Comparison of ENCODE assay signal across 14 cellular contexts in genomic region chr4:1019320-1019719, GRCh38. TPM values are rescaled to one million over a fixed set of nuclear protein-coding genes. Genes with fewer than 3 reads are reported as not detected.
"Had no signal": no experiment of that assay in that cellular context is flagged by ENCODE, and none has a peak within 500 bp of the region (broad histone marks: within the 10 kb centered on the region; RNA-seq: fewer than 3 reads in every experiment).

No MANE protein-coding gene starts in this region.

- H3K27ac Mint-ChIP-seq: activated naive CD8-positive, alpha-beta T cell treated with anti-CD3 and anti-CD28 coated beads, Interleukin-2, amount 10 ng/mL, durations not matched to agents 7 days and 5 days; dendritic cell treated with granulocyte-macrophage colony-stimulating factor and Interleukin-4, amounts not matched to agents 40 ng/mL and 50 ng/mL, for 4 days; natural killer cell treated with Interleukin-12 subunit alpha and Interleukin-12 subunit beta and Interleukin-15 and Interleukin-18, amount 100 ng/mL, for 72 hours had no signal

- ATAC-seq: foreskin keratinocyte; natural killer cell treated with Interleukin-12 subunit alpha and Interleukin-12 subunit beta and Interleukin-15 and Interleukin-18, amount 100 ng/mL, for 72 hours; pancreas had no signal

- H3K27ac ChIP-seq: foreskin keratinocyte, left ventricle myocardium inferior, pancreas, stomach, testis, upper lobe of left lung had no signal

- H3K4me3 ChIP-seq: left ventricle myocardium inferior, pancreas, stomach, testis, upper lobe of left lung had no signal

- H3K9me3 ChIP-seq: left ventricle myocardium inferior, pancreas, stomach, testis, upper lobe of left lung had no signal

- H3K9me3 Mint-ChIP-seq: activated naive CD8-positive, alpha-beta T cell treated with anti-CD3 and anti-CD28 coated beads, Interleukin-2, amount 10 ng/mL, durations not matched to agents 7 days and 5 days; dendritic cell treated with granulocyte-macrophage colony-stimulating factor and Interleukin-4, amounts not matched to agents 40 ng/mL and 50 ng/mL, for 4 days; natural killer cell treated with Interleukin-12 subunit alpha and Interleukin-12 subunit beta and Interleukin-15 and Interleukin-18, amount 100 ng/mL, for 72 hours had no signal

- H3K4me1 ChIP-seq: foreskin keratinocyte, left ventricle myocardium inferior, pancreas, testis, upper lobe of left lung had no signal

- H3K27me3 Mint-ChIP-seq: activated naive CD8-positive, alpha-beta T cell treated with anti-CD3 and anti-CD28 coated beads, Interleukin-2, amount 10 ng/mL, durations not matched to agents 7 days and 5 days; dendritic cell treated with granulocyte-macrophage colony-stimulating factor and Interleukin-4, amounts not matched to agents 40 ng/mL and 50 ng/mL, for 4 days; natural killer cell treated with Interleukin-12 subunit alpha and Interleukin-12 subunit beta and Interleukin-15 and Interleukin-18, amount 100 ng/mL, for 72 hours had no signal

- H3K36me3 Mint-ChIP-seq: activated naive CD8-positive, alpha-beta T cell treated with anti-CD3 and anti-CD28 coated beads, Interleukin-2, amount 10 ng/mL, durations not matched to agents 7 days and 5 days; natural killer cell treated with Interleukin-12 subunit alpha and Interleukin-12 subunit beta and Interleukin-15 and Interleukin-18, amount 100 ng/mL, for 72 hours had no signal

- H3K27me3 ChIP-seq: foreskin keratinocyte, pancreas, stomach, testis, upper lobe of left lung had no signal

- DNase-seq: activated CD4-positive, CD25-positive, alpha-beta regulatory T cell treated with anti-CD3 and anti-CD28 coated beads, Interleukin-2, amount 50 U/mL, for 72 hours; activated naive CD4-positive, alpha-beta T cell; activated naive CD8-positive, alpha-beta T cell treated with anti-CD3 and anti-CD28 coated beads, Interleukin-2, amount 10 ng/mL, durations not matched to agents 7 days and 5 days; activated T-cell treated with anti-CD3 and anti-CD28 coated beads for 4 hours; effector memory CD4-positive, alpha-beta T cell; foreskin keratinocyte; left ventricle myocardium inferior; pancreas; stimulated activated CD4-positive, alpha-beta T cell treated with anti-CD3 and anti-CD28 coated beads, Interleukin-1b, Interleukin-23, amount 100 ng/mL, for 48 hours; stomach; testis had no signal

- H3K4me3 Mint-ChIP-seq: activated naive CD8-positive, alpha-beta T cell treated with anti-CD3 and anti-CD28 coated beads, Interleukin-2, amount 10 ng/mL, durations not matched to agents 7 days and 5 days; dendritic cell treated with granulocyte-macrophage colony-stimulating factor and Interleukin-4, amounts not matched to agents 40 ng/mL and 50 ng/mL, for 4 days; natural killer cell treated with Interleukin-12 subunit alpha and Interleukin-12 subunit beta and Interleukin-15 and Interleukin-18, amount 100 ng/mL, for 72 hours had no signal

- H3K4me1 Mint-ChIP-seq: activated naive CD8-positive, alpha-beta T cell treated with anti-CD3 and anti-CD28 coated beads, Interleukin-2, amount 10 ng/mL, durations not matched to agents 7 days and 5 days had no signal

RNA-seq across cellular contexts. Expression of gene SLC26A1, which starts 26.1 kb away (rescaled TPM):
- total RNA-seq: foreskin keratinocyte, left ventricle myocardium inferior had no signal
